ENCODE assay signal across 25 cellular contexts in the genomic region with DNA sequence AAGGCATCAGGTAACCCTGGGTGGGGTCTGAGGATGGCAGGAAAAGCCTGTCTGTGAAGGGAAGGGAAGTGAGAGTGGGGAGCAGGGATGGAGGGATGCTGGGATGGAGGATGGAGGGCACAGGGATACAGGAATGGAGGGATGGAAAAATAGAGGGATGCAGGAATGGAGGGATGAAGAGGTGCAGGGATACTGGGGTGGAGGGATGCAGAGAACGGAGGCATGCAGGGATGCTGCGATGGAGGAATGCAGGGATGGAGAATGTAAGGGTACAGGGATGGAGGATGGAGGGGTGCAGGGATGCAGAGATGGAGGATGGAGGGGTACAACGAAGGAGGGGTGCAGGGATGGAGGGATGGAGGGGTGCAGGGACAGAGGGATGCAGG. TPM values are rescaled to one million over a fixed set of nuclear protein-coding genes. Genes with fewer than 3 reads are reported as not detected.
DNase-seq lines count a peak whose midpoint lies in the region; ATAC-seq lines count a peak whose summit lies in the region.
"Had no signal": no experiment of that assay in that cellular context is flagged by ENCODE, and none has a peak within 500 bp of the region (broad histone marks: within the 10 kb centered on the region; RNA-seq: fewer than 3 reads in every experiment).

No MANE protein-coding gene starts in this region.

- peak overlapping the region; percentile 35 for H3K4me3 ChIP-seq in iPS-18a (ENCODE audit: low read length)
- H3K4me3 ChIP-seq: BLaER1, esophagus muscularis mucosa, lung had no signal

- H3K36me3 ChIP-seq in iPS-18a (ENCODE audit: control insufficient read depth, low read depth, low read length): peaks cover 19% of the 10 kb centered on the region

- no peak overlapping the region for H3K4me3 Mint-ChIP-seq in T-cell
- H3K4me3 Mint-ChIP-seq in stimulated activated memory B cell treated with anti-CD40 and anti-IgM and Interleukin-4, amounts not matched to agents 10 μg/mL and 1 μg/mL and 100 μg/mL, for 72 hours: no peak overlapping the region
- H3K4me3 Mint-ChIP-seq: activated naive CD8-positive, alpha-beta T cell had no signal

- DNase-seq in activated effector memory CD4-positive, alpha-beta T cell treated with anti-CD3 and anti-CD28 coated beads, Interleukin-2, amount 50 U/mL, for 16 hours: peak; percentile 24
- no peak for DNase-seq in activated effector memory CD4-positive, alpha-beta T cell treated with Interleukin-2 at 50 U/mL for 16 hours
- DNase-seq in T-cell (no peak), GM19240 (ENCODE audit: insufficient read length, low spot score) (no peak), cerebellar nuclear complex (lab: John Stamatoyannopoulos, UW) (no peak)
- DNase-seq: COR-L47; DMS79 treated with DMSO at 0.1 percent for 48 hours; effector CD8-positive, alpha-beta T cell; NCI-H1105 treated with DMSO at 0.1 percent for 48 hours; occipital lobe; retina; stimulated activated CD4-positive, alpha-beta T cell treated with anti-CD3 and anti-CD28 coated beads, Interleukin-12 subunit alpha, Interleukin-12 subunit beta, amount 100 ng/mL, for 4 hours had no signal

- H3K27me3 ChIP-seq in iPS-18a (ENCODE audit: control insufficient read depth, insufficient read depth, low read length): no peaks in the 10 kb centered on the region
- H3K27me3 ChIP-seq: BLaER1, esophagus muscularis mucosa had no signal

- no peak overlapping the region for H3K27ac ChIP-seq in iPS-18a (ENCODE audit: low read length)
- H3K27ac ChIP-seq: BLaER1, HL-60 had no signal

- no peaks in the 10 kb centered on the region for H3K9me3 Mint-ChIP-seq in T-cell
- H3K9me3 Mint-ChIP-seq in stimulated activated memory B cell treated with anti-CD40 and anti-IgM and Interleukin-4, amounts not matched to agents 10 μg/mL and 1 μg/mL and 100 μg/mL, for 72 hours: no peaks in the 10 kb centered on the region

- H3K4me1 ChIP-seq in iPS-18a (ENCODE audit: control insufficient read depth, low read depth, low read length): peaks cover 9% of the 10 kb centered on the region

- H3K27me3 Mint-ChIP-seq in T-cell: no peaks in the 10 kb centered on the region
- no peaks in the 10 kb centered on the region for H3K27me3 Mint-ChIP-seq in stimulated activated memory B cell treated with anti-CD40 and anti-IgM and Interleukin-4, amounts not matched to agents 10 μg/mL and 1 μg/mL and 100 μg/mL, for 72 hours
- H3K27me3 Mint-ChIP-seq: activated naive CD8-positive, alpha-beta T cell had no signal

- ATAC-seq in T-cell (replicated peaks in 1 of 4) (no peak), HG02970 (IDR thresholded peaks at IDR 0.05; ENCODE audit: low FRiP score, unreplicated experiment) (no peak)
- no peak for ATAC-seq in stimulated activated memory B cell treated with anti-CD40 and anti-IgM and Interleukin-4, amounts not matched to agents 10 μg/mL and 1 μg/mL and 100 μg/mL, for 72 hours

- POLR2A ChIA-PET in T-cell (lab: Charles Lee): no interaction called here

- CTCF ChIA-PET in T-cell (lab: Charles Lee): no interaction called here

- H3K27ac Mint-ChIP-seq in T-cell: peak overlapping the region; percentile 11 to 55
- H3K27ac Mint-ChIP-seq in stimulated activated memory B cell treated with anti-CD40 and anti-IgM and Interleukin-4, amounts not matched to agents 10 μg/mL and 1 μg/mL and 100 μg/mL, for 72 hours: peak overlapping the region; percentile 51
- H3K27ac Mint-ChIP-seq: activated naive CD8-positive, alpha-beta T cell had no signal

- H3K9me3 ChIP-seq in iPS-18a (ENCODE audit: control insufficient read depth, low read depth, low read length): no peaks in the 10 kb centered on the region
- H3K9me3 ChIP-seq: BLaER1, esophagus muscularis mucosa had no signal

- H3K9ac ChIP-seq in iPS-18a (ENCODE audit: low read length): no peak overlapping the region

- H3K36me3 Mint-ChIP-seq in T-cell: peaks cover 11% of the 10 kb centered on the region
- H3K36me3 Mint-ChIP-seq in stimulated activated memory B cell treated with anti-CD40 and anti-IgM and Interleukin-4, amounts not matched to agents 10 μg/mL and 1 μg/mL and 100 μg/mL, for 72 hours: peaks cover 23% of the 10 kb centered on the region

- H3K4me1 Mint-ChIP-seq in T-cell: peaks cover 7 to 15% (median 11%) of the 10 kb centered on the region in 3 donors
- H3K4me1 Mint-ChIP-seq in stimulated activated memory B cell treated with anti-CD40 and anti-IgM and Interleukin-4, amounts not matched to agents 10 μg/mL and 1 μg/mL and 100 μg/mL, for 72 hours: peaks cover 44% of the 10 kb centered on the region

RNA-seq across cellular contexts. Expression of a gene that starts 9.1 kb away (rescaled TPM):
- 10 to 100 TPM; 60.2 to 91.7 (median 79.2) TPM for total RNA-seq in T-cell

RNA-seq across cellular contexts. Expression of a gene that starts 30.8 kb away (rescaled TPM):
- not detected for total RNA-seq in T-cell
- total RNA-seq: A673; frontal cortex; M059J; NCI-H460; occipital lobe; T-helper 2 cell treated with Interferon-gamma antibody and Interleukin-4, amounts not matched to agents 100 ng/mL and 5 ng/mL, for 36 hours had no signal

RNA-seq across cellular contexts. Expression of a gene that starts 41.6 kb away (rescaled TPM):
- 10 to 100 TPM; 50.0 to 85.9 (median 81.4) TPM for total RNA-seq in T-cell

RNA-seq across cellular contexts. Expression of a gene that starts 50.4 kb away (rescaled TPM):
- total RNA-seq in T-cell: 10 to 100 TPM; 11.8 to 21.0 (median 17.3) TPM

RNA-seq across cellular contexts. Expression of a gene that starts 51.3 kb away (rescaled TPM):
- 10 to 100 TPM; 11.6 to 14.9 (median 13.8) TPM for total RNA-seq in T-cell
